Comparison of ENCODE assay signal across 8 cellular contexts in the genomic region with DNA sequence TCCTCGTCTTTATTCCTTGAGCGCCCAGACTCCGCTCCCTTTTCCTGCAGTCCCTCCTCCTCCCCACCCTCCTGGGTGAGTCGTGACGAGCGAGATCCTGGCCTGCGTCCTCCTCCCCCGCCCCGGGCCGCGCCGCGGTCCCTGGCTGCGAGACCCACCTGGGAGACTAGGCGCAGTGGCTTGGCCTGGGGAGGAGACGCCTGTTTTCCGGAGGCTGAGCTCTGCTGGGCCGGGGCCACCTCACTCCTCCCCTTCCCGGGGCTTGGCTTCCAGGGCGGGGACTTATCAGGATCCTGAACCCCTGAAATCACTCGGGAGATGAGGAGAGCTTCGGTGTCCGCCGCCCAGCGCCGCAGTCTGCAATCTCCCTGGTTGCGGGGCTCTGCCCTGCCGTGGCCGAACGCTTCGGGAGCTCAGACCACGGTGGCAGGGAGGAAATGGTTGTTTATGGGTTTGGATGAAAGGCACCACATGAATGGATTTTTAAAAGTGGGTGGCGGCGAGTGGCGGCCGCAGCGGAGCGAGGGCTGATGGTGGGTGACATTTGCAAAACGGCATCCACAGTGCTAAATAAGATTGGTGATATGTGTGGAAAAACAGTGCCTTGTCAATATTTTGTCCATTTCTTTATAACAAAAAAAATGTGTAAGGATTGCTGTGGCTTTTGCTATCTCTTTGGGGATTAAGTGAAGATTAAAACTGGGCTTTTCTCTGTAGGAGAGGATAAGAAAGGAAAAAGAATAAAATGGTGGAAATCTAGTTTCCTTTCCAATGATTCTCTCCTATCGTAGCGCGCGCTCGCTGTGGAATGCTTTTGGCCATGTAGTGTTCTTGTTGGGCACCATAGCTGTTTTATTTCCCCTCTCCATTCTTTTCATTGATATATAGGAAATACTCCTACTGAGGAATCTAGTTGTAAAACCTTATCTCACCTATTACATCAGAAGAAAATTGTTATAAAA. TPM values are rescaled to one million over a fixed set of nuclear protein-coding genes. Genes with fewer than 3 reads are reported as not detected.
A peak's percentile ranks its signal among the peaks of the same experiment; 100 is the strongest.
DNase-seq lines count a peak whose midpoint lies in the region; ATAC-seq and TF ChIP-seq lines count a peak whose summit lies in the region.

No MANE protein-coding gene starts in this region.

- no peak for ATAC-seq in activated CD8-positive, alpha-beta T cell treated with anti-CD3 and anti-CD28 coated beads for 36 hours
- no peak for ATAC-seq in stimulated activated effector memory CD8-positive, alpha-beta T cell treated with anti-CD3 and anti-CD28 coated beads, Interleukin-12 subunit alpha, Interleukin-12 subunit beta, amount 100 ng/mL, for 72 hours
- ATAC-seq in HG02588 (IDR thresholded peaks at IDR 0.05; ENCODE audit: unreplicated experiment) (no peak), HG03571 (IDR thresholded peaks at IDR 0.05; ENCODE audit: unreplicated experiment) (no peak)

- H3K27ac Mint-ChIP-seq in activated CD8-positive, alpha-beta T cell treated with anti-CD3 and anti-CD28 coated beads for 36 hours = no peak overlapping the region
- H3K27ac Mint-ChIP-seq in stimulated activated effector memory CD8-positive, alpha-beta T cell treated with anti-CD3 and anti-CD28 coated beads, Interleukin-12 subunit alpha, Interleukin-12 subunit beta, amount 100 ng/mL, for 72 hours = no peak overlapping the region

- POLR2A ChIA-PET in activated CD8-positive, alpha-beta T cell treated with anti-CD3 and anti-CD28 coated beads for 36 hours (lab: Charles Lee) = interaction anchor here (0.6 to 1.4 kb wide), 5 partner anchors 109 to 698 kb away, joined by 3 to 5 read pairs (median 3); a partner anchor contains a TSS

- CTCF ChIA-PET in activated CD8-positive, alpha-beta T cell treated with anti-CD3 and anti-CD28 coated beads for 36 hours (lab: Charles Lee) = interaction anchor here (1.4 kb wide), 1 partner anchor 13 kb away, joined by 3 read pairs; no protein-coding TSS in a partner anchor

- no peaks in the 10 kb centered on the region for H3K9me3 Mint-ChIP-seq in activated CD8-positive, alpha-beta T cell treated with anti-CD3 and anti-CD28 coated beads for 36 hours
- H3K9me3 Mint-ChIP-seq in stimulated activated effector memory CD8-positive, alpha-beta T cell treated with anti-CD3 and anti-CD28 coated beads, Interleukin-12 subunit alpha, Interleukin-12 subunit beta, amount 100 ng/mL, for 72 hours = no peaks in the 10 kb centered on the region

- H3K4me3 Mint-ChIP-seq in activated CD8-positive, alpha-beta T cell treated with anti-CD3 and anti-CD28 coated beads for 36 hours = peak overlapping the region; percentile 74
- H3K4me3 Mint-ChIP-seq in stimulated activated effector memory CD8-positive, alpha-beta T cell treated with anti-CD3 and anti-CD28 coated beads, Interleukin-12 subunit alpha, Interleukin-12 subunit beta, amount 100 ng/mL, for 72 hours = peak overlapping the region; percentile 95

- no peaks in the 10 kb centered on the region for H3K36me3 Mint-ChIP-seq in activated CD8-positive, alpha-beta T cell treated with anti-CD3 and anti-CD28 coated beads for 36 hours (ENCODE audit: low read depth)
- peaks cover 13% of the 10 kb centered on the region for H3K36me3 Mint-ChIP-seq in stimulated activated effector memory CD8-positive, alpha-beta T cell treated with anti-CD3 and anti-CD28 coated beads, Interleukin-12 subunit alpha, Interleukin-12 subunit beta, amount 100 ng/mL, for 72 hours

- H3K4me1 Mint-ChIP-seq in activated CD8-positive, alpha-beta T cell treated with anti-CD3 and anti-CD28 coated beads for 36 hours (ENCODE audit: low read depth) = peaks cover 21% of the 10 kb centered on the region
- H3K4me1 Mint-ChIP-seq in stimulated activated effector memory CD8-positive, alpha-beta T cell treated with anti-CD3 and anti-CD28 coated beads, Interleukin-12 subunit alpha, Interleukin-12 subunit beta, amount 100 ng/mL, for 72 hours = peaks cover 34% of the 10 kb centered on the region

- peaks cover 23% of the 10 kb centered on the region for H3K27me3 Mint-ChIP-seq in activated CD8-positive, alpha-beta T cell treated with anti-CD3 and anti-CD28 coated beads for 36 hours

- intact Hi-C loops in activated CD8-positive, alpha-beta T cell treated with anti-CD3 and anti-CD28 coated beads for 36 hours (cut with micrococcal nuclease) = no loop called here

- TF ChIP-seq CTCF in activated CD8-positive, alpha-beta T cell treated with anti-CD3 and anti-CD28 coated beads for 36 hours (IDR thresholded peaks at IDR 0.05) = no peak

- DNase-seq in D341Med (ENCODE audit: low spot score) (peak; percentile 77), NCI-H1105 treated with DMSO at 0.1 percent for 48 hours (lab: John Stamatoyannopoulos, UW) (peak; percentile 45), medulla oblongata (ENCODE audit: extremely low spot score) (peak; percentile 40)
- peak; percentile 48 for DNase-seq in activated CD8-positive, alpha-beta T cell treated with anti-CD3 and anti-CD28 coated beads for 36 hours
- DNase-seq in effector CD8-positive, alpha-beta T cell (lab: John Stamatoyannopoulos, UW) = peak; percentile 21
- peak; percentile 15 to 70 for DNase-seq in stimulated activated effector memory CD8-positive, alpha-beta T cell treated with anti-CD3 and anti-CD28 coated beads, Interleukin-12 subunit alpha, Interleukin-12 subunit beta, amount 100 ng/mL, for 72 hours (ENCODE audit: low spot score in 2 of 2)

RNA-seq across cellular contexts. Expression of a gene that starts 1.2 kb away (rescaled TPM):
- total RNA-seq in activated CD8-positive, alpha-beta T cell treated with anti-CD3 and anti-CD28 coated beads for 36 hours = 10 to 100 TPM; 19.2 to 23.5 TPM

Comparison
In these comparisons a context has a peak if more than half of its experiments do, and no peak if none do; other contexts are left out.
1. DNase-seq: peak in every context shown above with its lines; median percentile 77 in D341Med; 48 in activated CD8-positive, alpha-beta T cell treated with anti-CD3 and anti-CD28 coated beads for 36 hours; 45 in NCI-H1105 treated with DMSO at 0.1 percent for 48 hours; 42 in stimulated activated effector memory CD8-positive, alpha-beta T cell treated with anti-CD3 and anti-CD28 coated beads, Interleukin-12 subunit alpha, Interleukin-12 subunit beta, amount 100 ng/mL, for 72 hours; 40 in medulla oblongata; 21 in effector CD8-positive, alpha-beta T cell.